In genomic region chr6:157219201-157220200, GRCh38 we compare ENCODE assay signal across 11 cellular contexts.
DNase-seq lines count a peak whose midpoint lies in the region; ATAC-seq and TF ChIP-seq lines count a peak whose summit lies in the region.
"Had no signal": no experiment of that assay in that cellular context is flagged by ENCODE, and none has a peak within 500 bp of the region (broad histone marks: within the 10 kb centered on the region; RNA-seq: fewer than 3 reads in every experiment).

No MANE protein-coding gene starts in this region.

- CTCF ChIA-PET in SK-N-SH (lab: Yijun Ruan, JAX), result interaction anchor here (1.1 to 1.5 kb wide), 4 partner anchors 9 to 66 kb away, joined by 3 to 4 read pairs (median 4); no protein-coding TSS in a partner anchor

- no peak overlapping the region for H2AFZ ChIP-seq in SK-N-SH (ENCODE audit: low read depth)
- no peak overlapping the region for H2AFZ ChIP-seq in smooth muscle cell (ENCODE audit: low read depth)
- H2AFZ ChIP-seq: neural progenitor cell had no signal

- WGBS in SK-N-SH (ENCODE audit: low lambda C conversion rate), result 83% methylated on average over 17 of the region's 18 CpGs
- 73% methylated on average over 18 of the region's 18 CpGs for WGBS in smooth muscle cell (ENCODE audit: low lambda C conversion rate)
- WGBS in thyroid gland, 2 donors, result 88 to 90% methylated on average over 15 to 18 of the region's 18 CpGs

- H3K27me3 ChIP-seq in SK-N-SH (ENCODE audit: insufficient read depth) (no peaks in the 10 kb centered on the region), smooth muscle cell (ENCODE audit: low read depth) (no peaks in the 10 kb centered on the region), thyroid gland (no peaks in the 10 kb centered on the region)
- H3K27me3 ChIP-seq: neural progenitor cell had no signal

- TF ChIP-seq CTCF in SK-N-SH (IDR thresholded peaks at IDR 0.05) (no peak), smooth muscle cell (IDR thresholded peaks at IDR 0.05; ENCODE audit: borderline replicate concordance, insufficient read depth, poor library complexity, severe bottlenecking) (no peak), thyroid gland (IDR thresholded peaks at IDR 0.05) (no peak)

- H3K4me1 ChIP-seq in SK-N-SH (ENCODE audit: control insufficient read depth in 1 of 2, insufficient read depth in 2 of 2, low read depth in 1 of 2, low read length in 1 of 2), result no peaks in the 10 kb centered on the region
- H3K4me1 ChIP-seq in smooth muscle cell (ENCODE audit: low read depth), result peaks cover 4% of the 10 kb centered on the region
- peaks cover 0 to 6% of the 10 kb centered on the region in 2 donors for H3K4me1 ChIP-seq in thyroid gland
- H3K4me1 ChIP-seq: neural progenitor cell had no signal

- H3K9me3 Mint-ChIP-seq in activated T-cell treated with anti-CD3 and anti-CD28 coated beads, Interleukin-2, amount 50 U/mL, for 4 hours, result no peaks in the 10 kb centered on the region
- H3K9me3 Mint-ChIP-seq in activated T-cell treated with anti-CD3 and anti-CD28 coated beads, Interleukin-2, amount 50 U/mL, for 72 hours, result no peaks in the 10 kb centered on the region
- H3K9me3 Mint-ChIP-seq: neural progenitor cell had no signal

- H4K20me1 ChIP-seq in SK-N-SH (ENCODE audit: insufficient read depth) (no peaks in the 10 kb centered on the region), smooth muscle cell (ENCODE audit: low read depth) (no peaks in the 10 kb centered on the region)

- POLR2A ChIA-PET in SK-N-SH (lab: Yijun Ruan, JAX), result no interaction called here

- H3K4me3 Mint-ChIP-seq in activated T-cell treated with anti-CD3 and anti-CD28 coated beads, Interleukin-2, amount 50 U/mL, for 4 hours, result peak overlapping the region; percentile 1
- H3K4me3 Mint-ChIP-seq in activated T-cell treated with anti-CD3 and anti-CD28 coated beads, Interleukin-2, amount 50 U/mL, for 72 hours, result peak overlapping the region in 1 of 2 donors; percentile 13
- H3K4me3 Mint-ChIP-seq: neural progenitor cell had no signal

- no peak for DNase-seq in activated T-cell treated with anti-CD3 and anti-CD28 coated beads, Interleukin-2, amount 50 U/mL, for 4 hours
- no peak for DNase-seq in activated T-cell treated with anti-CD3 and anti-CD28 coated beads, Interleukin-2, amount 50 U/mL, for 72 hours
- DNase-seq in SK-N-SH (no peak), fibroblast of peridontal ligament (ENCODE audit: extremely low read depth) (peak; percentile 43), smooth muscle cell (lab: John Stamatoyannopoulos, UW; ENCODE audit: unreplicated experiment) (no peak), thyroid gland (no peak)
- DNase-seq: stimulated activated CD4-positive, alpha-beta T cell treated with anti-CD3 and anti-CD28 coated beads, Interleukin-2, amount 100 ng/mL, for 48 hours; T1000 had no signal

- peaks cover 7% of the 10 kb centered on the region for H3F3A ChIP-seq in SK-N-SH (replicated peaks; ENCODE audit: insufficient read depth)
- H3F3A ChIP-seq in smooth muscle cell (ENCODE audit: low read depth), result no peaks in the 10 kb centered on the region

- ATAC-seq in activated T-cell treated with anti-CD3 and anti-CD28 coated beads, Interleukin-2, amount 50 U/mL, for 4 hours, result no peak
- no peak for ATAC-seq in activated T-cell treated with anti-CD3 and anti-CD28 coated beads, Interleukin-2, amount 50 U/mL, for 72 hours (replicated peaks in 1 of 2)
- ATAC-seq in GM21526 (IDR thresholded peaks at IDR 0.05; ENCODE audit: low FRiP score, unreplicated experiment) (no peak), GM21381 (IDR thresholded peaks at IDR 0.05; ENCODE audit: unreplicated experiment) (no peak)

- H3K9me3 ChIP-seq in SK-N-SH (no peaks in the 10 kb centered on the region), smooth muscle cell (replicated peaks; ENCODE audit: low read depth) (no peaks in the 10 kb centered on the region), thyroid gland (no peaks in the 10 kb centered on the region)

- no peak overlapping the region for H3K9ac ChIP-seq in SK-N-SH
- H3K9ac ChIP-seq in smooth muscle cell (ENCODE audit: low read depth), result no peak overlapping the region
- H3K9ac ChIP-seq: neural progenitor cell had no signal

- H3K4me2 ChIP-seq in SK-N-SH (0 out of 2 replicates have a peak overlapping the region, but pooled peaks have one; percentile 16), smooth muscle cell (peak overlapping the region; percentile 69)
- H3K4me2 ChIP-seq: neural progenitor cell had no signal

- H3K27me3 Mint-ChIP-seq in activated T-cell treated with anti-CD3 and anti-CD28 coated beads, Interleukin-2, amount 50 U/mL, for 4 hours (ENCODE audit: low read depth), result peaks cover 1% of the 10 kb centered on the region
- H3K27me3 Mint-ChIP-seq in activated T-cell treated with anti-CD3 and anti-CD28 coated beads, Interleukin-2, amount 50 U/mL, for 72 hours (ENCODE audit: low read depth), result no peaks in the 10 kb centered on the region

- H3K79me2 ChIP-seq in SK-N-SH (ENCODE audit: insufficient read depth) (no peaks in the 10 kb centered on the region), smooth muscle cell (ENCODE audit: low read depth) (no peaks in the 10 kb centered on the region)

- no peak overlapping the region for H3K4me3 ChIP-seq in SK-N-SH (ENCODE audit: low read depth in 2 of 2, low read length in 1 of 2)
- no peak overlapping the region for H3K4me3 ChIP-seq in smooth muscle cell
- H3K4me3 ChIP-seq in thyroid gland (replicated peaks in 1 of 3), result no peak overlapping the region
- H3K4me3 ChIP-seq: neural progenitor cell had no signal

- H3K27ac Mint-ChIP-seq in activated T-cell treated with anti-CD3 and anti-CD28 coated beads, Interleukin-2, amount 50 U/mL, for 72 hours, result no peak overlapping the region
- H3K27ac Mint-ChIP-seq: neural progenitor cell had no signal

- intact Hi-C loops in thyroid gland (cut with DNase I), result loop anchor here (5.0 kb wide), 1 partner anchor 53 kb away; no protein-coding TSS in a partner anchor

- H3K27ac ChIP-seq in SK-N-SH (ENCODE audit: low read depth in 2 of 2, low read length in 1 of 2), result peak overlapping the region in 1 of 2 experiments; percentile 63; a peak in 2 of 4 replicates
- H3K27ac ChIP-seq in smooth muscle cell (ENCODE audit: low read depth), result peak overlapping the region; percentile 68
- H3K27ac ChIP-seq in thyroid gland, result no peak overlapping the region
- H3K27ac ChIP-seq: neural progenitor cell had no signal

- TF ChIP-seq RAD21 in SK-N-SH (IDR thresholded peaks at IDR 0.05; ENCODE audit: low read length), result no peak

- TF ChIP-seq POLR2A in thyroid gland (IDR thresholded peaks at IDR 0.05), result no peak

- peaks cover 29% of the 10 kb centered on the region for H3K4me1 Mint-ChIP-seq in activated T-cell treated with anti-CD3 and anti-CD28 coated beads, Interleukin-2, amount 50 U/mL, for 4 hours (ENCODE audit: low read depth)
- peaks cover 45% of the 10 kb centered on the region for H3K4me1 Mint-ChIP-seq in activated T-cell treated with anti-CD3 and anti-CD28 coated beads, Interleukin-2, amount 50 U/mL, for 72 hours (ENCODE audit: low read depth)

- no peaks in the 10 kb centered on the region for H3K36me3 Mint-ChIP-seq in activated T-cell treated with anti-CD3 and anti-CD28 coated beads, Interleukin-2, amount 50 U/mL, for 4 hours (ENCODE audit: insufficient read depth)
- H3K36me3 Mint-ChIP-seq in activated T-cell treated with anti-CD3 and anti-CD28 coated beads, Interleukin-2, amount 50 U/mL, for 72 hours (ENCODE audit: insufficient read depth in 2 of 2), result no peaks in the 10 kb centered on the region
- H3K36me3 Mint-ChIP-seq: neural progenitor cell had no signal

- H3K36me3 ChIP-seq in SK-N-SH (replicated peaks in 1 of 2; ENCODE audit: control insufficient read depth in 1 of 2, insufficient read depth in 2 of 2, low read length in 1 of 2) (no peaks in the 10 kb centered on the region), smooth muscle cell (ENCODE audit: low read depth) (no peaks in the 10 kb centered on the region), thyroid gland (no peaks in the 10 kb centered on the region)
- H3K36me3 ChIP-seq: neural progenitor cell had no signal

- H3K9me2 ChIP-seq in SK-N-SH, result no peaks in the 10 kb centered on the region

- no peak for TF ChIP-seq EP300 in SK-N-SH (IDR thresholded peaks at IDR 0.05; ENCODE audit: borderline replicate concordance in 1 of 2, low read depth in 1 of 2, low read length in 1 of 2)

TF ChIP-seq in SK-N-SH, 30 proteins besides CTCF, POLR2A, EP300 and RAD21:
- TF ChIP-seq SIN3A (IDR thresholded peaks at IDR 0.05; ENCODE audit: borderline replicate concordance, low read depth, low read length) (no peak), TAF1 (IDR thresholded peaks at IDR 0.05; ENCODE audit: borderline replicate concordance, low read depth, low read length) (no peak), REST (IDR thresholded peaks at IDR 0.05; ENCODE audit: low read depth, low read length) (no peak)
